In genomic region chr4:122992111-122992510, GRCh38 we compare ENCODE assay signal across 15 cellular contexts.
DNase-seq lines count a peak whose midpoint lies in the region; ATAC-seq and TF ChIP-seq lines count a peak whose summit lies in the region.
"Had no signal": no experiment of that assay in that cellular context is flagged by ENCODE, and none has a peak within 500 bp of the region (broad histone marks: within the 10 kb centered on the region; RNA-seq: fewer than 3 reads in every experiment).

No MANE protein-coding gene starts in this region.

- H3K36me3 ChIP-seq in SJCRH30: peaks cover 34% of the 10 kb centered on the region
- H3K36me3 ChIP-seq: neutrophil had no signal

- H3K27ac ChIP-seq in SJCRH30: no peak overlapping the region
- H3K27ac ChIP-seq: neutrophil had no signal

- no peaks in the 10 kb centered on the region for H3K4me1 ChIP-seq in SJCRH30

- H3K4me3 ChIP-seq in AG10803 (ENCODE audit: low read length) (no peak overlapping the region), LNCaP clone FGC (ENCODE audit: low read depth, low read length) (no peak overlapping the region), fibroblast of the aortic adventitia (ENCODE audit: low read depth, low read length) (no peak overlapping the region), SJCRH30 (no peak overlapping the region)

- no peaks in the 10 kb centered on the region for H3K27me3 ChIP-seq in SJCRH30
- H3K27me3 ChIP-seq: neutrophil had no signal

- DNase-seq in AG10803 (ENCODE audit: low read depth) (peak; percentile 31), LNCaP clone FGC (ENCODE audit: low read depth) (peak; percentile 38), amniotic epithelial cell (ENCODE audit: low read depth) (peak; percentile 21), fibroblast of the aortic adventitia (ENCODE audit: low read depth) (peak; percentile 43), SJCRH30 (no peak), ureter (ENCODE audit: low spot score) (no peak), medulla oblongata (ENCODE audit: extremely low spot score) (no peak)
- DNase-seq: activated B cell treated with CpG ODN at 0.5 μM for 24 hours; CD8-positive, alpha-beta memory T cell; GF-D8; head of caudate nucleus; kidney glomerular epithelial cell had no signal

- H3K9me3 ChIP-seq in SJCRH30 (replicated peaks): peaks cover under 1% of the 10 kb centered on the region; the same call in 1 of the 2 replicates

- TF ChIP-seq CTCF in AG10803 (conservative IDR thresholded peaks at IDR 0.05; ENCODE audit: low read length) (no peak), LNCaP clone FGC (IDR thresholded peaks at IDR 0.05; ENCODE audit: control insufficient read depth, extremely low read depth, insufficient read depth) (no peak), fibroblast of the aortic adventitia (IDR thresholded peaks at IDR 0.05; ENCODE audit: insufficient read depth, low read length) (no peak)

- no peak for ATAC-seq in GM21528 (IDR thresholded peaks at IDR 0.05; ENCODE audit: low FRiP score, unreplicated experiment)
- ATAC-seq: sciatic nerve had no signal

Comparison
In these comparisons a context has a peak if more than half of its experiments do, and no peak if none do; other contexts are left out.
1. DNase-seq: peak in AG10803 (single experiment), LNCaP clone FGC (single experiment), amniotic epithelial cell (single experiment) and fibroblast of the aortic adventitia (single experiment); none in SJCRH30 (0 of 2), ureter (single experiment) and medulla oblongata (single experiment).